Comparison of ENCODE assay signal across 15 cellular contexts in genomic region chrX:13357925-13358324, GRCh38. TPM values are rescaled to one million over a fixed set of nuclear protein-coding genes. Genes with fewer than 3 reads are reported as not detected.
DNase-seq lines count a peak whose midpoint lies in the region; ATAC-seq and TF ChIP-seq lines count a peak whose summit lies in the region.
"Had no signal": no experiment of that assay in that cellular context is flagged by ENCODE, and none has a peak within 500 bp of the region (broad histone marks: within the 10 kb centered on the region; RNA-seq: fewer than 3 reads in every experiment).

No MANE protein-coding gene starts in this region.

- ATAC-seq in HG02852 (IDR thresholded peaks at IDR 0.05; ENCODE audit: unreplicated experiment): no peak
- ATAC-seq: Panc1 had no signal

- DNase-seq in G401 (ENCODE audit: low spot score) (peak; percentile 8), NCI-H345 treated with DMSO at 0.1 percent for 48 hours (lab: John Stamatoyannopoulos, UW; ENCODE audit: unreplicated experiment) (peak; percentile 27), dermis blood vessel endothelial cell (peak; percentile 55), T-helper 1 cell (no peak), activated gamma-delta T cell (lab: John Stamatoyannopoulos, UW) (no peak)
- DNase-seq in activated effector memory CD4-positive, alpha-beta T cell treated with Interleukin-2 at 50 U/mL for 16 hours: no peak
- DNase-seq: activated B cell treated with CpG ODN at 0.5 μM for 24 hours; activated effector memory CD4-positive, alpha-beta T cell treated with anti-CD3 and anti-CD28 coated beads, Interleukin-2, amount 50 U/mL, for 16 hours; DMS79 treated with DMSO at 0.1 percent for 48 hours; MM.1S; transverse colon had no signal

- H3K36me3 Mint-ChIP-seq in nephron (ENCODE audit: low read depth): no peaks in the 10 kb centered on the region

- in situ Hi-C loops in G401 (cut with HindIII; ENCODE audit: low sequenced_read_pairs): no loop called here

- peak overlapping the region; percentile 45 to 91 (median 86) for H3K27ac Mint-ChIP-seq in nephron
- H3K27ac Mint-ChIP-seq: activated B cell treated with CpG ODN at 0.5 μM for 24 hours had no signal

- no peaks in the 10 kb centered on the region for H3K27me3 Mint-ChIP-seq in nephron (ENCODE audit: low read depth)
- H3K27me3 Mint-ChIP-seq: activated B cell treated with CpG ODN at 0.5 μM for 24 hours had no signal

- H3K4me1 Mint-ChIP-seq in nephron: peaks cover 32% of the 10 kb centered on the region

- peaks cover 4% of the 10 kb centered on the region for H3K9me3 Mint-ChIP-seq in nephron
- H3K9me3 Mint-ChIP-seq: activated B cell treated with CpG ODN at 0.5 μM for 24 hours had no signal

- H3K4me3 Mint-ChIP-seq in nephron: no peak overlapping the region
- H3K4me3 Mint-ChIP-seq: activated B cell treated with CpG ODN at 0.5 μM for 24 hours had no signal

- no peak for TF ChIP-seq CTCF in nephron (IDR thresholded peaks at IDR 0.05; ENCODE audit: unreplicated experiment in 3 of 3)

RNA-seq across cellular contexts. Expression of gene ATXN3L, which starts 38.1 kb away (rescaled TPM):
- total RNA-seq in G401 (2014; rRNA removed; shearing (Covaris generic)): not detected in 2 replicates
- total RNA-seq in dermis blood vessel endothelial cell: not detected in 2 replicates
- total RNA-seq: activated B cell treated with CpG ODN at 0.5 μM for 24 hours, dermis microvascular lymphatic vessel endothelial cell, transverse colon had no signal

Comparison
In these comparisons a context has a peak if more than half of its experiments do, and no peak if none do; other contexts are left out.
1. DNase-seq: peak in G401 (single experiment), NCI-H345 treated with DMSO at 0.1 percent for 48 hours (single experiment) and dermis blood vessel endothelial cell (single experiment); none in activated effector memory CD4-positive, alpha-beta T cell treated with Interleukin-2 at 50 U/mL for 16 hours (single experiment), T-helper 1 cell (0 of 5) and activated gamma-delta T cell (single experiment).